In the genomic region with DNA sequence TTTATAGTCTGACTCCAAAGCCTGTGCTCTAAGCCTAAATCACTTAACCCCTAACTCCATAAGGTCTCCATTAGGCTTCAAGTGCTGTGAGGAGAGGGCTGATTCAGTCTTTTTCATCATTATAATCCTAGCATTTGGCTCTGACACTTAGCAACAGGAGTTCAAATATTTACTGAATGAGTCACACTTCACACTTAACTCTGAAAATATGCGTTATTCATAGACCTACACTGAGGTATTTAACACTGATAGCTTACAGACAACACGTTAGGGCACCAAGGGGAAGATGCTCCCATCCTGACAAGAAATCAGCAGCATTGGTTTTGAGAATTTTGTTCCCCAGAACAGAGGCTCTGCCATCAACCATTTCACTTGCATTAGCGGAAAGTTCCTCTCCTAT, we compare ENCODE assay signal across 8 cellular contexts. TPM values are rescaled to one million over a fixed set of nuclear protein-coding genes. Genes with fewer than 3 reads are reported as not detected.
DNase-seq lines count a peak whose midpoint lies in the region; TF ChIP-seq lines count a peak whose summit lies in the region.

No MANE protein-coding gene starts in this region.

- peaks cover 4 to 12% of the 10 kb centered on the region in 2 donors for H3K36me3 ChIP-seq in ascending aorta
- peaks cover 10% of the 10 kb centered on the region for H3K36me3 ChIP-seq in suprapubic skin

- H3K27me3 ChIP-seq in ascending aorta (no peaks in the 10 kb centered on the region), suprapubic skin (no peaks in the 10 kb centered on the region)

- no peak for TF ChIP-seq EP300 in suprapubic skin (IDR thresholded peaks at IDR 0.05)

- TF ChIP-seq POLR2A in suprapubic skin (IDR thresholded peaks at IDR 0.05): no peak

- H3K4me1 ChIP-seq in ascending aorta: peaks cover 0 to 8% of the 10 kb centered on the region in 2 donors
- peaks cover 8% of the 10 kb centered on the region for H3K4me1 ChIP-seq in suprapubic skin

- WGBS in suprapubic skin: 40% methylated on average over 3 of the region's 3 CpGs

- TF ChIP-seq CTCF in AG09309 (IDR thresholded peaks at IDR 0.05; ENCODE audit: control insufficient read depth, insufficient read depth, low read depth, low read length, missing control alignments): no peak
- TF ChIP-seq CTCF in ascending aorta (IDR thresholded peaks at IDR 0.05): no peak
- TF ChIP-seq CTCF in suprapubic skin (IDR thresholded peaks at IDR 0.05): no peak

- intact Hi-C loops in ascending aorta (cut with DNase I): loop anchor here (2.0 to 5.0 kb wide), 2 partner anchors 54 to 110 kb away; a partner anchor contains a TSS

- DNase-seq in AG09309 (ENCODE audit: low read depth) (peak; percentile 59), HS-5 (ENCODE audit: low read depth) (peak; percentile 94), ascending aorta (ENCODE audit: low spot score in 2 of 2) (no peak), kidney glomerular epithelial cell (lab: John Stamatoyannopoulos, UW) (peak; percentile 95), caudate nucleus (lab: John Stamatoyannopoulos, UW) (no peak), suprapubic skin (ENCODE audit: low spot score in 2 of 2) (no peak), T1000 (lab: John Stamatoyannopoulos, UW) (no peak)
- no peak for DNase-seq in stimulated activated CD4-positive, alpha-beta T cell treated with anti-CD3 and anti-CD28 coated beads, Interleukin-4, amount 100 ng/mL, for 4 hours

- H3K27ac ChIP-seq in ascending aorta (peak overlapping the region; percentile 57 to 59), caudate nucleus (ENCODE audit: low read depth, low read length) (no peak overlapping the region), suprapubic skin (no peak overlapping the region)

- H3K9me3 ChIP-seq in ascending aorta: no peaks in the 10 kb centered on the region
- no peaks in the 10 kb centered on the region for H3K9me3 ChIP-seq in suprapubic skin

- no peak overlapping the region for H3K4me3 ChIP-seq in AG09309 (ENCODE audit: control insufficient read depth, low read depth, low read length)
- H3K4me3 ChIP-seq in ascending aorta: no peak overlapping the region
- H3K4me3 ChIP-seq in suprapubic skin: no peak overlapping the region

RNA-seq across cellular contexts. Expression of a gene that starts 53.5 kb away (rescaled TPM):
- total RNA-seq in ascending aorta (16.5 TPM), suprapubic skin (10 to 100 TPM; 25.4 to 71.1 (median 44.0) TPM)

Comparison
In these comparisons a context has a peak if more than half of its experiments do, and no peak if none do; other contexts are left out.
1. DNase-seq: peak in AG09309 (single experiment), HS-5 (single experiment) and kidney glomerular epithelial cell (single experiment); none in ascending aorta (0 of 2), stimulated activated CD4-positive, alpha-beta T cell treated with anti-CD3 and anti-CD28 coated beads, Interleukin-4, amount 100 ng/mL, for 4 hours (0 of 2), caudate nucleus (0 of 61), suprapubic skin (0 of 2) and T1000 (single experiment).
2. H3K27ac ChIP-seq: peak in ascending aorta (2 of 2); none in caudate nucleus (single experiment) and suprapubic skin (single experiment).